Comparison of ENCODE assay signal across 6 cellular contexts in genomic region chr1:120624565-120625064, GRCh38.
A peak's percentile ranks its signal among the peaks of the same experiment; 100 is the strongest.
DNase-seq lines count a peak whose midpoint lies in the region; TF ChIP-seq lines count a peak whose summit lies in the region.
"Not testable (repeated sequence)": the region's sequence is repeated elsewhere in the genome, so short reads cannot be mapped to it uniquely, and the experiment has no call there.

No MANE protein-coding gene starts in this region.

- not testable (repeated sequence) for H3K9me3 Mint-ChIP-seq in activated CD4-positive, alpha-beta T cell treated with anti-CD3 and anti-CD28 coated beads, Interleukin-2, amount 10 ng/mL, durations not matched to agents 7 days and 5 days; activated naive CD4-positive, alpha-beta T cell treated with anti-CD3 and anti-CD28 coated beads, Interleukin-2, amount 50 U/mL, for 24 hours; dendritic cell treated with granulocyte-macrophage colony-stimulating factor and Interleukin-4, amounts not matched to agents 40 ng/mL and 50 ng/mL, for 4 days

- intact Hi-C loops in dendritic cell treated with granulocyte-macrophage colony-stimulating factor and Interleukin-4, amounts not matched to agents 40 ng/mL and 50 ng/mL, for 4 days (cut with micrococcal nuclease): not testable (repeated sequence)

- not testable (repeated sequence) for H3K4me1 Mint-ChIP-seq in activated CD4-positive, alpha-beta T cell treated with anti-CD3 and anti-CD28 coated beads, Interleukin-2, amount 10 ng/mL, durations not matched to agents 7 days and 5 days; activated naive CD4-positive, alpha-beta T cell treated with anti-CD3 and anti-CD28 coated beads, Interleukin-2, amount 50 U/mL, for 24 hours; dendritic cell treated with granulocyte-macrophage colony-stimulating factor and Interleukin-4, amounts not matched to agents 40 ng/mL and 50 ng/mL, for 4 days (ENCODE audit: low read depth)

- H3K36me3 ChIP-seq in skeletal muscle tissue (ENCODE audit: control insufficient read depth in 3 of 3, insufficient read depth in 3 of 3, low read length in 3 of 3): not testable (repeated sequence)

- peak overlapping the region; percentile 79 for H3K27ac Mint-ChIP-seq in activated CD4-positive, alpha-beta T cell treated with anti-CD3 and anti-CD28 coated beads, Interleukin-2, amount 10 ng/mL, durations not matched to agents 7 days and 5 days
- peak overlapping the region; percentile 87 for H3K27ac Mint-ChIP-seq in activated naive CD4-positive, alpha-beta T cell treated with anti-CD3 and anti-CD28 coated beads, Interleukin-2, amount 50 U/mL, for 24 hours
- H3K27ac Mint-ChIP-seq in dendritic cell treated with granulocyte-macrophage colony-stimulating factor and Interleukin-4, amounts not matched to agents 40 ng/mL and 50 ng/mL, for 4 days: peak overlapping the region; percentile 15

- H3K4me3 ChIP-seq in NB4 (ENCODE audit: low read depth, low read length); skeletal muscle tissue (ENCODE audit: low read length in 3 of 3): not testable (repeated sequence)

- H3K27me3 Mint-ChIP-seq in activated CD4-positive, alpha-beta T cell treated with anti-CD3 and anti-CD28 coated beads, Interleukin-2, amount 10 ng/mL, durations not matched to agents 7 days and 5 days; activated naive CD4-positive, alpha-beta T cell treated with anti-CD3 and anti-CD28 coated beads, Interleukin-2, amount 50 U/mL, for 24 hours; dendritic cell treated with granulocyte-macrophage colony-stimulating factor and Interleukin-4, amounts not matched to agents 40 ng/mL and 50 ng/mL, for 4 days: not testable (repeated sequence)

- CTCF ChIA-PET in activated CD4-positive, alpha-beta T cell treated with anti-CD3 and anti-CD28 coated beads, Interleukin-2, amount 10 ng/mL, durations not matched to agents 7 days and 5 days (lab: Charles Lee): not testable (repeated sequence)

- not testable (repeated sequence) for TF ChIP-seq POLR2A in NB4 (IDR thresholded peaks at IDR 0.05; ENCODE audit: extremely low read depth, insufficient read length)

- H3K27ac ChIP-seq in skeletal muscle tissue (ENCODE audit: low read depth, low read length): peak overlapping the region; percentile 36

- not testable (repeated sequence) for H3K9ac ChIP-seq in skeletal muscle tissue (ENCODE audit: low read depth in 1 of 3, low read length in 3 of 3)

- H3K9me3 ChIP-seq in skeletal muscle tissue (ENCODE audit: control insufficient read depth in 3 of 3, low read length in 3 of 3): not testable (repeated sequence)

- not testable (repeated sequence) for TF ChIP-seq CTCF in NB4 (IDR thresholded peaks at IDR 0.05; ENCODE audit: low read depth, low read length)

- not testable (repeated sequence) for H3K36me3 Mint-ChIP-seq in activated CD4-positive, alpha-beta T cell treated with anti-CD3 and anti-CD28 coated beads, Interleukin-2, amount 10 ng/mL, durations not matched to agents 7 days and 5 days (ENCODE audit: low read depth); activated naive CD4-positive, alpha-beta T cell treated with anti-CD3 and anti-CD28 coated beads, Interleukin-2, amount 50 U/mL, for 24 hours; dendritic cell treated with granulocyte-macrophage colony-stimulating factor and Interleukin-4, amounts not matched to agents 40 ng/mL and 50 ng/mL, for 4 days (ENCODE audit: low read depth)

- not testable (repeated sequence) for H3K27me3 ChIP-seq in skeletal muscle tissue (ENCODE audit: control insufficient read depth in 3 of 3, insufficient read depth in 3 of 3, low read length in 3 of 3)

- DNase-seq in NB4 (ENCODE audit: low read depth) (peak; percentile 1), middle frontal gyrus (ENCODE audit: extremely low spot score, low spot score) (peak; percentile 0)
- not testable (repeated sequence) for DNase-seq in activated CD4-positive, alpha-beta T cell treated with anti-CD3 and anti-CD28 coated beads, Interleukin-2, amount 10 ng/mL, durations not matched to agents 7 days and 5 days

- POLR2A ChIA-PET in activated CD4-positive, alpha-beta T cell treated with anti-CD3 and anti-CD28 coated beads, Interleukin-2, amount 10 ng/mL, durations not matched to agents 7 days and 5 days (lab: Charles Lee): not testable (repeated sequence)

- H3K4me3 Mint-ChIP-seq in activated CD4-positive, alpha-beta T cell treated with anti-CD3 and anti-CD28 coated beads, Interleukin-2, amount 10 ng/mL, durations not matched to agents 7 days and 5 days; dendritic cell treated with granulocyte-macrophage colony-stimulating factor and Interleukin-4, amounts not matched to agents 40 ng/mL and 50 ng/mL, for 4 days: not testable (repeated sequence)
- H3K4me3 Mint-ChIP-seq in activated naive CD4-positive, alpha-beta T cell treated with anti-CD3 and anti-CD28 coated beads, Interleukin-2, amount 50 U/mL, for 24 hours: peak overlapping the region; percentile 31

- not testable (repeated sequence) for H3K4me1 ChIP-seq in skeletal muscle tissue (ENCODE audit: control insufficient read depth in 3 of 3, insufficient read depth in 3 of 3, low read length in 3 of 3)

Comparison
In these comparisons a context has a peak if more than half of its experiments do, and no peak if none do; other contexts are left out.
1. H3K27ac Mint-ChIP-seq: peak in every context shown above with its lines; median percentile 87 in activated naive CD4-positive, alpha-beta T cell treated with anti-CD3 and anti-CD28 coated beads, Interleukin-2, amount 50 U/mL, for 24 hours; 79 in activated CD4-positive, alpha-beta T cell treated with anti-CD3 and anti-CD28 coated beads, Interleukin-2, amount 10 ng/mL, durations not matched to agents 7 days and 5 days; 15 in dendritic cell treated with granulocyte-macrophage colony-stimulating factor and Interleukin-4, amounts not matched to agents 40 ng/mL and 50 ng/mL, for 4 days.